1 cellular context compared by ENCODE assay signal in genomic region chr16:4850211-4850610, GRCh38.
TF ChIP-seq lines count a peak whose summit lies in the region.

No MANE protein-coding gene starts in this region.

TF ChIP-seq in neural cell, 6 proteins besides CTCF, POLR2A, EP300 and RAD21:
- no peak for TF ChIP-seq SMC3 (conservative IDR thresholded peaks at IDR 0.05; ENCODE audit: poor library complexity)
- TF ChIP-seq MXI1 (conservative IDR thresholded peaks at IDR 0.05; ENCODE audit: poor library complexity, severe bottlenecking), result no peak
- no peak for TF ChIP-seq TAF1 (IDR thresholded peaks at IDR 0.05; ENCODE audit: low read depth)
- TF ChIP-seq, protein P1, sequence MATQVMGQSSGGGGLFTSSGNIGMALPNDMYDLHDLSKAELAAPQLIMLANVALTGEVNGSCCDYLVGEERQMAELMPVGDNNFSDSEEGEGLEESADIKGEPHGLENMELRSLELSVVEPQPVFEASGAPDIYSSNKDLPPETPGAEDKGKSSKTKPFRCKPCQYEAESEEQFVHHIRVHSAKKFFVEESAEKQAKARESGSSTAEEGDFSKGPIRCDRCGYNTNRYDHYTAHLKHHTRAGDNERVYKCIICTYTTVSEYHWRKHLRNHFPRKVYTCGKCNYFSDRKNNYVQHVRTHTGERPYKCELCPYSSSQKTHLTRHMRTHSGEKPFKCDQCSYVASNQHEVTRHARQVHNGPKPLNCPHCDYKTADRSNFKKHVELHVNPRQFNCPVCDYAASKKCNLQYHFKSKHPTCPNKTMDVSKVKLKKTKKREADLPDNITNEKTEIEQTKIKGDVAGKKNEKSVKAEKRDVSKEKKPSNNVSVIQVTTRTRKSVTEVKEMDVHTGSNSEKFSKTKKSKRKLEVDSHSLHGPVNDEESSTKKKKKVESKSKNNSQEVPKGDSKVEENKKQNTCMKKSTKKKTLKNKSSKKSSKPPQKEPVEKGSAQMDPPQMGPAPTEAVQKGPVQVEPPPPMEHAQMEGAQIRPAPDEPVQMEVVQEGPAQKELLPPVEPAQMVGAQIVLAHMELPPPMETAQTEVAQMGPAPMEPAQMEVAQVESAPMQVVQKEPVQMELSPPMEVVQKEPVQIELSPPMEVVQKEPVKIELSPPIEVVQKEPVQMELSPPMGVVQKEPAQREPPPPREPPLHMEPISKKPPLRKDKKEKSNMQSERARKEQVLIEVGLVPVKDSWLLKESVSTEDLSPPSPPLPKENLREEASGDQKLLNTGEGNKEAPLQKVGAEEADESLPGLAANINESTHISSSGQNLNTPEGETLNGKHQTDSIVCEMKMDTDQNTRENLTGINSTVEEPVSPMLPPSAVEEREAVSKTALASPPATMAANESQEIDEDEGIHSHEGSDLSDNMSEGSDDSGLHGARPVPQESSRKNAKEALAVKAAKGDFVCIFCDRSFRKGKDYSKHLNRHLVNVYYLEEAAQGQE (IDR thresholded peaks at IDR 0.05; ENCODE audit: borderline replicate concordance), result no peak
- TF ChIP-seq POLR2AphosphoS5 (IDR thresholded peaks at IDR 0.05), result no peak
- no peak for TF ChIP-seq EZH2 (IDR thresholded peaks at IDR 0.05; ENCODE audit: borderline replicate concordance, insufficient read depth, low read length, poor library complexity, severe bottlenecking)
